26 cellular contexts compared by ENCODE assay signal in the genomic region with DNA sequence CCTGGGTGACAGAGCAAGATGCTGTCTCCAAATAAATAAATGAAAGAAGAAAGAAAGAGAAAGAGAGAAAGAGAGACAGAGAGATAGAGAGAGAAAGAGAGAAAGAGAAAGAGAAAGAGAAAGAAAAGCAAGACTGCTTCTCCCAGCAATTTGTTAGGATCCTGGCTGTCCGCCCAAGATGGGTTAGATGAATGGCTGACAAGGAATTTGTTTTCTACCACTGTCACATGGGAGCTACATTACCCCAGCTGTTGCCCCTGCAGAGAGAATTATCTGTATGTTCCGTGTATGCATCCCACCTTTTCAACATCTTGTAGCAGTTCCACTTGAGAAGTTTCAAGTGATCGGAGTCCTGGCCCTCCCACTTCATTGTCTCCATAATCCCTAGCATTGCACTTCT.
DNase-seq lines count a peak whose midpoint lies in the region; TF ChIP-seq lines count a peak whose summit lies in the region.
"Had no signal": no experiment of that assay in that cellular context is flagged by ENCODE, and none has a peak within 500 bp of the region (broad histone marks: within the 10 kb centered on the region; RNA-seq: fewer than 3 reads in every experiment).

No MANE protein-coding gene starts in this region.

- H3K27me3 ChIP-seq in A673 (replicated peaks; ENCODE audit: insufficient read depth, low read depth, low read length, poor library complexity) (no peaks in the 10 kb centered on the region), MG63 (no peaks in the 10 kb centered on the region)
- H3K27me3 ChIP-seq: ovary, Peyer's patch had no signal

- no TSS peak for BruUV-seq in A673 (replicated peaks; lab: Mats Ljungman, UMichigan)

- H3K4me3 Mint-ChIP-seq in chondrocyte (ENCODE audit: unreplicated experiment) = no peak overlapping the region
- H3K4me3 Mint-ChIP-seq in activated naive CD4-positive, alpha-beta T cell treated with anti-CD3 and anti-CD28 coated beads for 36 hours = no peak overlapping the region
- H3K4me3 Mint-ChIP-seq: activated CD8-positive, alpha-beta T cell treated with anti-CD3 and anti-CD28 coated beads for 36 hours; CD8-positive, alpha-beta memory T cell; naive B cell; T-helper 1 cell treated with Interleukin-12 subunit alpha and Interleukin-12 subunit beta and Interleukin-4 antibody, amounts not matched to agents 30 μg/mL and 1 μg/mL, for 36 hours; type B pancreatic cell had no signal

- no peak overlapping the region for H3K27ac ChIP-seq in A673 (ENCODE audit: low read depth, low read length, poor library complexity, severe bottlenecking)
- H3K27ac ChIP-seq: ovary, Peyer's patch, SJCRH30 had no signal

- intact Hi-C loops in A673 (cut with micrococcal nuclease; ENCODE audit: unreplicated experiment) = no loop called here
- intact Hi-C loops in activated naive CD4-positive, alpha-beta T cell treated with anti-CD3 and anti-CD28 coated beads for 36 hours (cut with micrococcal nuclease) = no loop called here

- no peaks in the 10 kb centered on the region for H3K9me3 Mint-ChIP-seq in chondrocyte (ENCODE audit: low read depth)
- H3K9me3 Mint-ChIP-seq in activated naive CD4-positive, alpha-beta T cell treated with anti-CD3 and anti-CD28 coated beads for 36 hours = no peaks in the 10 kb centered on the region
- H3K9me3 Mint-ChIP-seq: type B pancreatic cell had no signal

- H3K36me3 Mint-ChIP-seq in chondrocyte (ENCODE audit: low read depth) = no peaks in the 10 kb centered on the region
- H3K36me3 Mint-ChIP-seq in activated naive CD4-positive, alpha-beta T cell treated with anti-CD3 and anti-CD28 coated beads for 36 hours (ENCODE audit: low read depth) = no peaks in the 10 kb centered on the region
- H3K36me3 Mint-ChIP-seq: activated naive CD4-positive, alpha-beta T cell treated with anti-CD3 and anti-CD28 coated beads, Interleukin-2, amount 50 U/mL, for 72 hours; CD8-positive, alpha-beta memory T cell; naive B cell; type B pancreatic cell had no signal

- peak overlapping the region; percentile 72 for H3K27ac Mint-ChIP-seq in chondrocyte (ENCODE audit: unreplicated experiment)
- no peak overlapping the region for H3K27ac Mint-ChIP-seq in activated naive CD4-positive, alpha-beta T cell treated with anti-CD3 and anti-CD28 coated beads for 36 hours
- H3K27ac Mint-ChIP-seq: activated CD8-positive, alpha-beta T cell treated with anti-CD3 and anti-CD28 coated beads for 36 hours; activated naive CD4-positive, alpha-beta T cell treated with anti-CD3 and anti-CD28 coated beads, Interleukin-2, amount 50 U/mL, for 72 hours; activated T-helper 2 cell treated with anti-CD3 and anti-CD28 coated beads, Interferon-gamma antibody, Interleukin-2, Interleukin-4, amounts not matched to agents 10 μg/mL and 5 μg/mL and 100 μg/mL, durations not matched to agents 14 hours and 24 hours and 36 hours; CD8-positive, alpha-beta memory T cell; naive B cell; T-helper 1 cell treated with Interleukin-12 subunit alpha and Interleukin-12 subunit beta and Interleukin-4 antibody, amounts not matched to agents 30 μg/mL and 1 μg/mL, for 36 hours; type B pancreatic cell had no signal

- peaks cover 15% of the 10 kb centered on the region for H3K4me1 Mint-ChIP-seq in chondrocyte (ENCODE audit: low read depth)
- H3K4me1 Mint-ChIP-seq in activated naive CD4-positive, alpha-beta T cell treated with anti-CD3 and anti-CD28 coated beads for 36 hours (ENCODE audit: low read depth) = no peaks in the 10 kb centered on the region
- H3K4me1 Mint-ChIP-seq: CD8-positive, alpha-beta memory T cell; naive B cell had no signal

- no peaks in the 10 kb centered on the region for H3K9me3 ChIP-seq in A673 (ENCODE audit: low read depth, low read length, poor library complexity, severe bottlenecking)
- no peaks in the 10 kb centered on the region for H3K9me3 ChIP-seq in MG63
- H3K9me3 ChIP-seq: ovary, Peyer's patch, SJCRH30 had no signal

- TF ChIP-seq CTCF in A673 (conservative IDR thresholded peaks at IDR 0.05; ENCODE audit: low read depth, low read length) = no peak
- TF ChIP-seq CTCF in chondrocyte (IDR thresholded peaks at IDR 0.05) = no peak

- CTCF ChIA-PET in A673 (lab: Charles Lee) = no interaction called here
- CTCF ChIA-PET in activated naive CD4-positive, alpha-beta T cell treated with anti-CD3 and anti-CD28 coated beads for 36 hours (lab: Charles Lee) = no interaction called here

- H3K36me3 ChIP-seq in A673 (ENCODE audit: insufficient read depth, low read length, poor library complexity, severe bottlenecking) = no peaks in the 10 kb centered on the region
- H3K36me3 ChIP-seq in MG63 = no peaks in the 10 kb centered on the region
- H3K36me3 ChIP-seq: ovary, Peyer's patch, SJCRH30 had no signal

- H3K4me3 ChIP-seq in A673 (ENCODE audit: low read depth, low read length, poor library complexity, severe bottlenecking) = no peak overlapping the region
- H3K4me3 ChIP-seq in MG63 = no peak overlapping the region
- H3K4me3 ChIP-seq: ovary, Peyer's patch, SJCRH30 had no signal

- no peaks in the 10 kb centered on the region for H3K4me1 ChIP-seq in A673 (ENCODE audit: insufficient read depth, low read length, poor library complexity, severe bottlenecking)
- H3K4me1 ChIP-seq: Peyer's patch, SJCRH30 had no signal

- H3K27me3 Mint-ChIP-seq in chondrocyte (ENCODE audit: low read depth) = no peaks in the 10 kb centered on the region
- H3K27me3 Mint-ChIP-seq in activated naive CD4-positive, alpha-beta T cell treated with anti-CD3 and anti-CD28 coated beads for 36 hours (ENCODE audit: low read depth) = no peaks in the 10 kb centered on the region
- H3K27me3 Mint-ChIP-seq: activated CD8-positive, alpha-beta T cell treated with anti-CD3 and anti-CD28 coated beads for 36 hours; CD8-positive, alpha-beta memory T cell; naive B cell; type B pancreatic cell had no signal

- DNase-seq in A673 (ENCODE audit: low spot score) = peak; percentile 7
- peak; percentile 2 for DNase-seq in MG63
- peak; percentile 59 for DNase-seq in NCI-H524 treated with DMSO at 0.1 percent for 48 hours (lab: John Stamatoyannopoulos, UW)
- DNase-seq in chondrocyte (ENCODE audit: low spot score) = no peak
- no peak for DNase-seq in activated naive CD4-positive, alpha-beta T cell treated with anti-CD3 and anti-CD28 coated beads for 36 hours
- DNase-seq in GF-D8 (lab: John Stamatoyannopoulos, UW) = no peak
- no peak for DNase-seq in D341Med (ENCODE audit: low spot score)
- DNase-seq in cerebellar cortex (ENCODE audit: low spot score) = no peak
- DNase-seq: activated CD8-positive, alpha-beta T cell treated with anti-CD3 and anti-CD28 coated beads for 36 hours; aorta; CD8-positive, alpha-beta memory T cell; cerebellar nuclear complex; KBM-7; naive B cell; NCI-H1105 treated with DMSO at 0.1 percent for 48 hours; NCI-H2029; NCI-H526; ovary; Peyer's patch; retina; SJCRH30; stimulated activated CD4-positive, alpha-beta T cell treated with anti-CD3 and anti-CD28 coated beads, Interleukin-2, amount 100 ng/mL, for 24 hours had no signal

- POLR2A ChIA-PET in A673 (lab: Charles Lee; ENCODE audit: low non-redundant PET) = no interaction called here

Comparison
In these comparisons a context has a peak if more than half of its experiments do, and no peak if none do; other contexts are left out.
1. DNase-seq: peak in A673 (single experiment), MG63 (single experiment) and NCI-H524 treated with DMSO at 0.1 percent for 48 hours (single experiment); none in chondrocyte (single experiment), activated naive CD4-positive, alpha-beta T cell treated with anti-CD3 and anti-CD28 coated beads for 36 hours (single experiment), GF-D8 (single experiment), D341Med (single experiment) and cerebellar cortex (single experiment).